ENCODE assay signal across 1 cellular context in genomic region chr1:27591622-27592021, GRCh38.
TF ChIP-seq lines count a peak whose summit lies in the region.

No MANE protein-coding gene starts in this region.

TF ChIP-seq in HCT116, 20 proteins besides CTCF, POLR2A, EP300 and RAD21 (continued from another document):
- TF ChIP-seq ZBTB33 (IDR thresholded peaks at IDR 0.05; ENCODE audit: extremely low read depth, insufficient replicate concordance, low read length) (no peak), JUND (IDR thresholded peaks at IDR 0.05) (no peak), EZH2 (IDR thresholded peaks at IDR 0.05) (no peak), ATF3 (IDR thresholded peaks at IDR 0.05) (no peak), SIN3A (IDR thresholded peaks at IDR 0.05; ENCODE audit: low read depth) (no peak), SRF (IDR thresholded peaks at IDR 0.05; ENCODE audit: low read depth) (no peak), TCF7L2 (IDR thresholded peaks at IDR 0.05; ENCODE audit: borderline replicate concordance, extremely low read depth, insufficient read depth, insufficient read length) (no peak)
